ENCODE assay signal across 2 cellular contexts in genomic region chrX:56762220-56762619, GRCh38.
TF ChIP-seq lines count a peak whose summit lies in the region.

No MANE protein-coding gene starts in this region.

TF ChIP-seq in HEK293, 187 proteins besides CTCF, POLR2A, EP300 and RAD21 (continued from another document):
- TF ChIP-seq ZBTB49 (tag by site-specific recombination; IDR thresholded peaks at IDR 0.05; ENCODE audit: low read depth) (no peak), ZBTB1 (tag by site-specific recombination; IDR thresholded peaks at IDR 0.05) (no peak), ZNF449 (tag by site-specific recombination; IDR thresholded peaks at IDR 0.05) (no peak), ZNF629 (tag by site-specific recombination; IDR thresholded peaks at IDR 0.05) (no peak), ZNF121 (tag by site-specific recombination; IDR thresholded peaks at IDR 0.05) (no peak), PRDM1 (tag by site-specific recombination; IDR thresholded peaks at IDR 0.05) (peak; percentile 78; the same call in 1 of the 2 replicates), ZNF843 (tag by site-specific recombination; IDR thresholded peaks at IDR 0.05) (no peak), ZNF76 (tag by site-specific recombination; IDR thresholded peaks at IDR 0.05; ENCODE audit: borderline replicate concordance, low read depth) (no peak), ZNF513 (tag by site-specific recombination; IDR thresholded peaks at IDR 0.05) (peak; percentile 60), ZNF311 (tag by site-specific recombination; IDR thresholded peaks at IDR 0.05; ENCODE audit: borderline replicate concordance) (no peak), ZBTB10 (tag by site-specific recombination; IDR thresholded peaks at IDR 0.05) (no peak), MZF1 (tag by site-specific recombination; IDR thresholded peaks at IDR 0.05; ENCODE audit: borderline replicate concordance) (no peak)

TF ChIP-seq in SK-N-SH, 30 proteins besides CTCF, POLR2A, EP300 and RAD21 (continued from another document):
- TF ChIP-seq RXRA (IDR thresholded peaks at IDR 0.05; ENCODE audit: borderline replicate concordance, low read depth) (no peak), JUND (IDR thresholded peaks at IDR 0.05) (no peak), USF1 (IDR thresholded peaks at IDR 0.05; ENCODE audit: borderline replicate concordance, low read depth) (no peak), RCOR1 (IDR thresholded peaks at IDR 0.05; ENCODE audit: low read length) (no peak), EZH2phosphoT487 (IDR thresholded peaks at IDR 0.05; ENCODE audit: borderline replicate concordance, low read depth) (no peak), MAX (IDR thresholded peaks at IDR 0.05; ENCODE audit: low read depth) (no peak), REST (IDR thresholded peaks at IDR 0.05; ENCODE audit: low read depth, low read length) (no peak)
